In genomic region chr6:170265655-170266054, GRCh38 we compare ENCODE assay signal across 1 cellular context.
A peak's percentile ranks its signal among the peaks of the same experiment; 100 is the strongest.
TF ChIP-seq lines count a peak whose summit lies in the region.

No MANE protein-coding gene starts in this region.

TF ChIP-seq in K562, 482 proteins besides CTCF, POLR2A, EP300 and RAD21:
- TF ChIP-seq KLF16 (IDR thresholded peaks at IDR 0.05) (no peak), ESRRB (CRISPR knock-in tag; IDR thresholded peaks at IDR 0.05; ENCODE audit: borderline replicate concordance) (no peak), MEIS2 (IDR thresholded peaks at IDR 0.05; ENCODE audit: partially characterized antibody) (peak; percentile 5), ZNF274 (IDR thresholded peaks at IDR 0.05; ENCODE audit: borderline replicate concordance, low read depth, low read length) (no peak), CGGBP1 (CRISPR knock-in tag; IDR thresholded peaks at IDR 0.05) (no peak), MYBL2 (IDR thresholded peaks at IDR 0.05; ENCODE audit: low read depth) (no peak), MYBL2 (CRISPR knock-in tag; IDR thresholded peaks at IDR 0.05; ENCODE audit: borderline replicate concordance) (no peak), TAF9B (IDR thresholded peaks at IDR 0.05; ENCODE audit: partially characterized antibody) (no peak)
- TF ChIP-seq, protein P1, sequence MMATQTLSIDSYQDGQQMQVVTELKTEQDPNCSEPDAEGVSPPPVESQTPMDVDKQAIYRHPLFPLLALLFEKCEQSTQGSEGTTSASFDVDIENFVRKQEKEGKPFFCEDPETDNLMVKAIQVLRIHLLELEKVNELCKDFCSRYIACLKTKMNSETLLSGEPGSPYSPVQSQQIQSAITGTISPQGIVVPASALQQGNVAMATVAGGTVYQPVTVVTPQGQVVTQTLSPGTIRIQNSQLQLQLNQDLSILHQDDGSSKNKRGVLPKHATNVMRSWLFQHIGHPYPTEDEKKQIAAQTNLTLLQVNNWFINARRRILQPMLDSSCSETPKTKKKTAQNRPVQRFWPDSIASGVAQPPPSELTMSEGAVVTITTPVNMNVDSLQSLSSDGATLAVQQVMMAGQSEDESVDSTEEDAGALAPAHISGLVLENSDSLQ (IDR thresholded peaks at IDR 0.05): peak; percentile 49
- TF ChIP-seq, protein P2, sequence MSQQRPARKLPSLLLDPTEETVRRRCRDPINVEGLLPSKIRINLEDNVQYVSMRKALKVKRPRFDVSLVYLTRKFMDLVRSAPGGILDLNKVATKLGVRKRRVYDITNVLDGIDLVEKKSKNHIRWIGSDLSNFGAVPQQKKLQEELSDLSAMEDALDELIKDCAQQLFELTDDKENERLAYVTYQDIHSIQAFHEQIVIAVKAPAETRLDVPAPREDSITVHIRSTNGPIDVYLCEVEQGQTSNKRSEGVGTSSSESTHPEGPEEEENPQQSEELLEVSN (IDR thresholded peaks at IDR 0.05; ENCODE audit: borderline replicate concordance in 1 of 2, extremely low read depth in 1 of 2, insufficient read depth in 1 of 2, insufficient read length in 1 of 2, low read depth in 1 of 2, low read length in 1 of 2, poor library complexity in 1 of 2, severe bottlenecking in 1 of 2): peak in 1 of 2 experiments; percentile 29
